1 cellular context compared by ENCODE assay signal in the genomic region with DNA sequence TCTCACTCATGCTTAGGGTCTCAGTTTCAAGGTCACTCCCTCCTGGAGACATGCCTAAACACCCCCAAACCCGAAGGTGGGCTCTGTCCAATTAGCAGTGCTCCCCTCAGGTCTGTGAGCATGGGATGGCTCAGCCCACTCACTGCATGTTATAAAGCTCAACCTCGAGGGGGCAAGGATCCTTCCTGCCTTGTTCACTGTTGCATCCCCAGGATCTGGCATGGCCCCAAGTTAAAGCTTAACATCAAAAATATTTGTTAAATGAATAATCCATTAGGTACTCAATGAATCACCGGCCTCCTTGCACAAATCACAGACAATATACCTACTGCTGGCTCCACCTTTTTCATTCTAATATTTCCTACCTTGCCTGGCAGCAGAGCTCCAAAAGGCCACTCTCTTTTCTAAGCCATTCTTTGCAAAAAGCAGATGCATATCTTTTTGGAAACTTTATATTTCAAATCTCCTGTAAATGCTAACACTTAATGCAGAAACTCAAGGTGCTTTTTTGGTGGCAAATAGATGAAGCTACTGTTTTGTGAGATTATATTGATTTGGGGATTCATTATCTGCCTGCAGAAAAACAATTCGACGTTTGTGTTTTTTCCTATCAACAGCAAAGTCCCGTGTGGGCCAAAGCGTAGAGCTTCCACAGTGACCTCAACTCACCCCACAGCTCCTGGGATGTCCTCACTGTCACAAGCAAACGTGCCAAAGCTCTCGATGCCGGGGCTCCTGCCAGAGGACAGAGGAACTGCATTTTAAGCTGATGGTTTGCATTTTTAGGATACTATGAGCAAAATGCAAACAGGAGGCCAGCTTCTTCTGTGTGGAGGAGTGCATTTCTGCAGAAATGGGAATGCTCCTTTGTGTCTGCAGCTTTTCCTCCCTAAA.
TF ChIP-seq lines count a peak whose summit lies in the region.

No MANE protein-coding gene starts in this region.

TF ChIP-seq in HepG2, 621 proteins besides CTCF, POLR2A, EP300 and RAD21 (continued from another document and continues in another):
- TF ChIP-seq IRF9 (CRISPR knock-in tag; IDR thresholded peaks at IDR 0.05; ENCODE audit: borderline replicate concordance) (no peak), ZNF850 (CRISPR knock-in tag; conservative IDR thresholded peaks at IDR 0.05) (no peak), PCBP1 (IDR thresholded peaks at IDR 0.05; ENCODE audit: borderline replicate concordance, low read depth, low read length) (no peak), JDP2 (CRISPR knock-in tag; IDR thresholded peaks at IDR 0.05; ENCODE audit: borderline replicate concordance) (no peak), ZNF567 (CRISPR knock-in tag; IDR thresholded peaks at IDR 0.05; ENCODE audit: borderline replicate concordance) (no peak), ZFP82 (CRISPR knock-in tag; IDR thresholded peaks at IDR 0.05; ENCODE audit: borderline replicate concordance) (no peak), HDAC1 (CRISPR knock-in tag; IDR thresholded peaks at IDR 0.05) (peak; percentile 64; the same call in 1 of the 2 replicates), SALL1 (CRISPR knock-in tag; IDR thresholded peaks at IDR 0.05) (peak; percentile 80), HNRNPK (IDR thresholded peaks at IDR 0.05; ENCODE audit: low read depth, low read length, poor library complexity, severe bottlenecking) (no peak), ZNF510 (CRISPR knock-in tag; IDR thresholded peaks at IDR 0.05; ENCODE audit: low read depth) (no peak), CEBPG (CRISPR knock-in tag; IDR thresholded peaks at IDR 0.05) (0 out of 2 replicates have a peak, but pooled peaks have one; percentile 19), ZNF782 (CRISPR knock-in tag; IDR thresholded peaks at IDR 0.05; ENCODE audit: borderline replicate concordance) (no peak), RORA (CRISPR knock-in tag; IDR thresholded peaks at IDR 0.05) (0 out of 2 replicates have a peak, but pooled peaks have one; percentile 60), HOXD1 (CRISPR knock-in tag; IDR thresholded peaks at IDR 0.05) (no peak), MEIS2 (CRISPR knock-in tag; IDR thresholded peaks at IDR 0.05) (no peak), SP2 (CRISPR knock-in tag; IDR thresholded peaks at IDR 0.05) (no peak), ZSCAN20 (CRISPR knock-in tag; IDR thresholded peaks at IDR 0.05; ENCODE audit: borderline replicate concordance) (no peak), PHF5A (CRISPR knock-in tag; IDR thresholded peaks at IDR 0.05; ENCODE audit: low read depth, unreplicated experiment) (no peak), PHF21A (CRISPR knock-in tag; IDR thresholded peaks at IDR 0.05) (peak; percentile 17; the same call in 1 of the 2 replicates), IKZF5 (CRISPR knock-in tag; IDR thresholded peaks at IDR 0.05) (no peak), AKAP8 (CRISPR knock-in tag; IDR thresholded peaks at IDR 0.05) (no peak), GATA4 (IDR thresholded peaks at IDR 0.05; ENCODE audit: borderline replicate concordance, low read depth) (no peak), HDAC6 (IDR thresholded peaks at IDR 0.05; ENCODE audit: low read depth, low read length) (no peak), HES4 (CRISPR knock-in tag; IDR thresholded peaks at IDR 0.05; ENCODE audit: borderline replicate concordance) (no peak), ZNF225 (CRISPR knock-in tag; IDR thresholded peaks at IDR 0.05) (no peak), SPEN (CRISPR knock-in tag; IDR thresholded peaks at IDR 0.05; ENCODE audit: low read depth) (no peak), ZNF609 (CRISPR knock-in tag; IDR thresholded peaks at IDR 0.05; ENCODE audit: borderline replicate concordance) (peak; percentile 38; the same call in 1 of the 2 replicates), ZNF598 (CRISPR knock-in tag; IDR thresholded peaks at IDR 0.05; ENCODE audit: borderline replicate concordance) (no peak), ZNF138 (CRISPR knock-in tag; IDR thresholded peaks at IDR 0.05; ENCODE audit: low read depth) (no peak), KLF12 (CRISPR knock-in tag; IDR thresholded peaks at IDR 0.05; ENCODE audit: borderline replicate concordance) (no peak), ZNF30 (CRISPR knock-in tag; IDR thresholded peaks at IDR 0.05) (no peak), ZNF329 (CRISPR knock-in tag; IDR thresholded peaks at IDR 0.05; ENCODE audit: low read depth) (no peak), NCOA2 (CRISPR knock-in tag; IDR thresholded peaks at IDR 0.05) (0 out of 2 replicates have a peak, but pooled peaks have one; percentile 15), HOXA7 (CRISPR knock-in tag; IDR thresholded peaks at IDR 0.05) (no peak), FOSL2 (CRISPR knock-in tag; IDR thresholded peaks at IDR 0.05) (peak; percentile 84), MIXL1 (CRISPR knock-in tag; IDR thresholded peaks at IDR 0.05) (peak; percentile 60; the same call in 1 of the 2 replicates)
- TF ChIP-seq, protein P1, sequence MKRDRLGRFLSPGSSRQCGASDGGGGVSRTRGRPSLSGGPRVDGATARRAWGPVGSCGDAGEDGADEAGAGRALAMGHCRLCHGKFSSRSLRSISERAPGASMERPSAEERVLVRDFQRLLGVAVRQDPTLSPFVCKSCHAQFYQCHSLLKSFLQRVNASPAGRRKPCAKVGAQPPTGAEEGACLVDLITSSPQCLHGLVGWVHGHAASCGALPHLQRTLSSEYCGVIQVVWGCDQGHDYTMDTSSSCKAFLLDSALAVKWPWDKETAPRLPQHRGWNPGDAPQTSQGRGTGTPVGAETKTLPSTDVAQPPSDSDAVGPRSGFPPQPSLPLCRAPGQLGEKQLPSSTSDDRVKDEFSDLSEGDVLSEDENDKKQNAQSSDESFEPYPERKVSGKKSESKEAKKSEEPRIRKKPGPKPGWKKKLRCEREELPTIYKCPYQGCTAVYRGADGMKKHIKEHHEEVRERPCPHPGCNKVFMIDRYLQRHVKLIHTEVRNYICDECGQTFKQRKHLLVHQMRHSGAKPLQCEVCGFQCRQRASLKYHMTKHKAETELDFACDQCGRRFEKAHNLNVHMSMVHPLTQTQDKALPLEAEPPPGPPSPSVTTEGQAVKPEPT (CRISPR knock-in tag; IDR thresholded peaks at IDR 0.05; ENCODE audit: low read depth): no peak
- TF ChIP-seq, protein P2, sequence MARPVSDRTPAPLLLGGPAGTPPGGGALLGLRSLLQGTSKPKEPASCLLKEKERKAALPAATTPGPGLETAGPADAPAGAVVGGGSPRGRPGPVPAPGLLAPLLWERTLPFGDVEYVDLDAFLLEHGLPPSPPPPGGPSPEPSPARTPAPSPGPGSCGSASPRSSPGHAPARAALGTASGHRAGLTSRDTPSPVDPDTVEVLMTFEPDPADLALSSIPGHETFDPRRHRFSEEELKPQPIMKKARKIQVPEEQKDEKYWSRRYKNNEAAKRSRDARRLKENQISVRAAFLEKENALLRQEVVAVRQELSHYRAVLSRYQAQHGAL (CRISPR knock-in tag; IDR thresholded peaks at IDR 0.05; ENCODE audit: not compliant biosample characterization): no peak
- TF ChIP-seq, protein P3, sequence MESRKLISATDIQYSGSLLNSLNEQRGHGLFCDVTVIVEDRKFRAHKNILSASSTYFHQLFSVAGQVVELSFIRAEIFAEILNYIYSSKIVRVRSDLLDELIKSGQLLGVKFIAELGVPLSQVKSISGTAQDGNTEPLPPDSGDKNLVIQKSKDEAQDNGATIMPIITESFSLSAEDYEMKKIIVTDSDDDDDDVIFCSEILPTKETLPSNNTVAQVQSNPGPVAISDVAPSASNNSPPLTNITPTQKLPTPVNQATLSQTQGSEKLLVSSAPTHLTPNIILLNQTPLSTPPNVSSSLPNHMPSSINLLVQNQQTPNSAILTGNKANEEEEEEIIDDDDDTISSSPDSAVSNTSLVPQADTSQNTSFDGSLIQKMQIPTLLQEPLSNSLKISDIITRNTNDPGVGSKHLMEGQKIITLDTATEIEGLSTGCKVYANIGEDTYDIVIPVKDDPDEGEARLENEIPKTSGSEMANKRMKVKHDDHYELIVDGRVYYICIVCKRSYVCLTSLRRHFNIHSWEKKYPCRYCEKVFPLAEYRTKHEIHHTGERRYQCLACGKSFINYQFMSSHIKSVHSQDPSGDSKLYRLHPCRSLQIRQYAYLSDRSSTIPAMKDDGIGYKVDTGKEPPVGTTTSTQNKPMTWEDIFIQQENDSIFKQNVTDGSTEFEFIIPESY (CRISPR knock-in tag; IDR thresholded peaks at IDR 0.05): no peak
- TF ChIP-seq, protein P4, sequence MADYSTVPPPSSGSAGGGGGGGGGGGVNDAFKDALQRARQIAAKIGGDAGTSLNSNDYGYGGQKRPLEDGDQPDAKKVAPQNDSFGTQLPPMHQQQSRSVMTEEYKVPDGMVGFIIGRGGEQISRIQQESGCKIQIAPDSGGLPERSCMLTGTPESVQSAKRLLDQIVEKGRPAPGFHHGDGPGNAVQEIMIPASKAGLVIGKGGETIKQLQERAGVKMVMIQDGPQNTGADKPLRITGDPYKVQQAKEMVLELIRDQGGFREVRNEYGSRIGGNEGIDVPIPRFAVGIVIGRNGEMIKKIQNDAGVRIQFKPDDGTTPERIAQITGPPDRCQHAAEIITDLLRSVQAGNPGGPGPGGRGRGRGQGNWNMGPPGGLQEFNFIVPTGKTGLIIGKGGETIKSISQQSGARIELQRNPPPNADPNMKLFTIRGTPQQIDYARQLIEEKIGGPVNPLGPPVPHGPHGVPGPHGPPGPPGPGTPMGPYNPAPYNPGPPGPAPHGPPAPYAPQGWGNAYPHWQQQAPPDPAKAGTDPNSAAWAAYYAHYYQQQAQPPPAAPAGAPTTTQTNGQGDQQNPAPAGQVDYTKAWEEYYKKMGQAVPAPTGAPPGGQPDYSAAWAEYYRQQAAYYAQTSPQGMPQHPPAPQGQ (CRISPR knock-in tag; IDR thresholded peaks at IDR 0.05; ENCODE audit: borderline replicate concordance): no peak
- TF ChIP-seq, protein P5, sequence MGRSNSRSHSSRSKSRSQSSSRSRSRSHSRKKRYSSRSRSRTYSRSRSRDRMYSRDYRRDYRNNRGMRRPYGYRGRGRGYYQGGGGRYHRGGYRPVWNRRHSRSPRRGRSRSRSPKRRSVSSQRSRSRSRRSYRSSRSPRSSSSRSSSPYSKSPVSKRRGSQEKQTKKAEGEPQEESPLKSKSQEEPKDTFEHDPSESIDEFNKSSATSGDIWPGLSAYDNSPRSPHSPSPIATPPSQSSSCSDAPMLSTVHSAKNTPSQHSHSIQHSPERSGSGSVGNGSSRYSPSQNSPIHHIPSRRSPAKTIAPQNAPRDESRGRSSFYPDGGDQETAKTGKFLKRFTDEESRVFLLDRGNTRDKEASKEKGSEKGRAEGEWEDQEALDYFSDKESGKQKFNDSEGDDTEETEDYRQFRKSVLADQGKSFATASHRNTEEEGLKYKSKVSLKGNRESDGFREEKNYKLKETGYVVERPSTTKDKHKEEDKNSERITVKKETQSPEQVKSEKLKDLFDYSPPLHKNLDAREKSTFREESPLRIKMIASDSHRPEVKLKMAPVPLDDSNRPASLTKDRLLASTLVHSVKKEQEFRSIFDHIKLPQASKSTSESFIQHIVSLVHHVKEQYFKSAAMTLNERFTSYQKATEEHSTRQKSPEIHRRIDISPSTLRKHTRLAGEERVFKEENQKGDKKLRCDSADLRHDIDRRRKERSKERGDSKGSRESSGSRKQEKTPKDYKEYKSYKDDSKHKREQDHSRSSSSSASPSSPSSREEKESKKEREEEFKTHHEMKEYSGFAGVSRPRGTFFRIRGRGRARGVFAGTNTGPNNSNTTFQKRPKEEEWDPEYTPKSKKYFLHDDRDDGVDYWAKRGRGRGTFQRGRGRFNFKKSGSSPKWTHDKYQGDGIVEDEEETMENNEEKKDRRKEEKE (IDR thresholded peaks at IDR 0.05): no peak
